Comparison of ENCODE assay signal across 1 cellular context in the genomic region with DNA sequence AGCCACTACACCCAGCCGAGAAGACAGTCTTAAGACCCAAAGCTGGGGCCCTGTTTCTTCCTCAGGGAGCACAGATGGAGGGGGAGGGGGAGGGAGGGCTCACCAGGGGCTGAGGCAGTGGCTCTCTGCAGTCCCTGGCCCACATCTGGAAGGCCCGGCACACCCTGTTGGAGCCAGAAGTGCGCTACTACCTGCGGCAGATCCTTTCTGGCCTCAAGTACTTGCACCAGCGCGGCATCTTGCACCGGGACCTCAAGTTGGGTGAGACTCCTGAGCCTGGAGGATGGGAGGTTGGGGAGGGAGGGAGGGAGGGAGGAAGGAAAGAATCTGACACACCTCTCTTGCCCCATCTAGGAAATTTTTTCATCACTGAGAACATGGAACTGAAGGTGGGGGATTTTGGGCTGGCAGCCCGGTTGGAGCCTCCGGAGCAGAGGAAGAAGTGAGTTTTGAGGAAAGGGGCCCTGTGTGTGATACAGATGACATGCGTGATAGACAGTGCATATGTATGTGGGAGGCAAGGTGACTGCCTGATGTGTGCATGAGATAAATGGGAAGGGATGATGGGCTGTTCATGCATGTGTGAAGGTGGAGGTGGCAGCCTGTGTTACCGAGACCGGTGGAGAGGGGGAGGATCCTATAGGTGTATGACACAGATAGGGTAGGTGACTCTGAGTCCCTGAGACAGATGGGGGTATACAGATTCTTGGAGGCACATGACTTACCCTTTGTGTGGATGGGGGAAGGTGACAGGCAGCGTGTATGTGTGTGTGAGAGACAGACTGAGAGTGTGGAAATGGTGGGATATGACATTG.
TF ChIP-seq lines count a peak whose summit lies in the region.

No MANE protein-coding gene starts in this region.

TF ChIP-seq in HepG2, 621 proteins besides CTCF, POLR2A, EP300 and RAD21:
- TF ChIP-seq, protein P1, sequence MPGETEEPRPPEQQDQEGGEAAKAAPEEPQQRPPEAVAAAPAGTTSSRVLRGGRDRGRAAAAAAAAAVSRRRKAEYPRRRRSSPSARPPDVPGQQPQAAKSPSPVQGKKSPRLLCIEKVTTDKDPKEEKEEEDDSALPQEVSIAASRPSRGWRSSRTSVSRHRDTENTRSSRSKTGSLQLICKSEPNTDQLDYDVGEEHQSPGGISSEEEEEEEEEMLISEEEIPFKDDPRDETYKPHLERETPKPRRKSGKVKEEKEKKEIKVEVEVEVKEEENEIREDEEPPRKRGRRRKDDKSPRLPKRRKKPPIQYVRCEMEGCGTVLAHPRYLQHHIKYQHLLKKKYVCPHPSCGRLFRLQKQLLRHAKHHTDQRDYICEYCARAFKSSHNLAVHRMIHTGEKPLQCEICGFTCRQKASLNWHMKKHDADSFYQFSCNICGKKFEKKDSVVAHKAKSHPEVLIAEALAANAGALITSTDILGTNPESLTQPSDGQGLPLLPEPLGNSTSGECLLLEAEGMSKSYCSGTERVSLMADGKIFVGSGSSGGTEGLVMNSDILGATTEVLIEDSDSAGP (CRISPR knock-in tag; IDR thresholded peaks at IDR 0.05; ENCODE audit: borderline replicate concordance), result 0 out of 2 replicates have a peak, but pooled peaks have one; percentile 2
- TF ChIP-seq ZNF232 (CRISPR knock-in tag; IDR thresholded peaks at IDR 0.05; ENCODE audit: borderline replicate concordance) (no peak), TOE1 (CRISPR knock-in tag; IDR thresholded peaks at IDR 0.05) (no peak), ZNF841 (CRISPR knock-in tag; IDR thresholded peaks at IDR 0.05; ENCODE audit: borderline replicate concordance) (no peak)
- TF ChIP-seq, protein P2, sequence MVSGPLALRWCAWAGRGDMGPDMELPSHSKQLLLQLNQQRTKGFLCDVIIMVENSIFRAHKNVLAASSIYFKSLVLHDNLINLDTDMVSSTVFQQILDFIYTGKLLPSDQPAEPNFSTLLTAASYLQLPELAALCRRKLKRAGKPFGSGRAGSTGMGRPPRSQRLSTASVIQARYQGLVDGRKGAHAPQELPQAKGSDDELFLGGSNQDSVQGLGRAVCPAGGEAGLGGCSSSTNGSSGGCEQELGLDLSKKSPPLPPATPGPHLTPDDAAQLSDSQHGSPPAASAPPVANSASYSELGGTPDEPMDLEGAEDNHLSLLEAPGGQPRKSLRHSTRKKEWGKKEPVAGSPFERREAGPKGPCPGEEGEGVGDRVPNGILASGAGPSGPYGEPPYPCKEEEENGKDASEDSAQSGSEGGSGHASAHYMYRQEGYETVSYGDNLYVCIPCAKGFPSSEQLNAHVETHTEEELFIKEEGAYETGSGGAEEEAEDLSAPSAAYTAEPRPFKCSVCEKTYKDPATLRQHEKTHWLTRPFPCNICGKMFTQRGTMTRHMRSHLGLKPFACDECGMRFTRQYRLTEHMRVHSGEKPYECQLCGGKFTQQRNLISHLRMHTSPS (CRISPR knock-in tag; IDR thresholded peaks at IDR 0.05; ENCODE audit: low read depth), result no peak
